In genomic region chr11:86938900-86939880, GRCh38 we compare ENCODE assay signal across 8 cellular contexts. TPM values are rescaled to one million over a fixed set of nuclear protein-coding genes. Genes with fewer than 3 reads are reported as not detected.
DNase-seq lines count a peak whose midpoint lies in the region; ATAC-seq and TF ChIP-seq lines count a peak whose summit lies in the region.

No MANE protein-coding gene starts in this region.

- H3K27ac ChIP-seq in MM.1S (ENCODE audit: low read length), result no peak overlapping the region

- H3K27ac Mint-ChIP-seq in Caco-2 (ENCODE audit: unreplicated experiment), result peak overlapping the region; percentile 84

- CTCF ChIA-PET in Caco-2 (lab: Charles Lee), result interaction anchor here (0.6 to 5.8 kb wide), 18 partner anchors 15 to 482 kb away, joined by 3 to 64 read pairs (median 6); partner anchors contain the start of genes FZD4 and TMEM135

- H3K4me3 ChIP-seq in Caco-2 (ENCODE audit: low read depth, low read length) (no peak overlapping the region), MM.1S (ENCODE audit: low read length) (no peak overlapping the region), fibroblast of pulmonary artery (replicated peaks; ENCODE audit: low read depth, low read length) (no peak overlapping the region)

- H3K4me1 ChIP-seq in Caco-2 (peaks cover 51% of the 10 kb centered on the region), MM.1S (ENCODE audit: low read length) (no peaks in the 10 kb centered on the region)

- no peaks in the 10 kb centered on the region for H4K20me1 ChIP-seq in MM.1S (ENCODE audit: insufficient read depth, low read length)

- ATAC-seq in GM19468 (IDR thresholded peaks at IDR 0.05; ENCODE audit: extremely low read depth, unreplicated experiment), result peak; percentile 63

- H3K4me1 Mint-ChIP-seq in Caco-2 (ENCODE audit: low read depth, unreplicated experiment), result peaks cover 52% of the 10 kb centered on the region

- no peak overlapping the region for H2AFZ ChIP-seq in MM.1S (ENCODE audit: low read length)

- no peaks in the 10 kb centered on the region for H3K9me3 Mint-ChIP-seq in Caco-2 (ENCODE audit: unreplicated experiment)

- peaks cover 5% of the 10 kb centered on the region for H3K36me3 Mint-ChIP-seq in Caco-2 (ENCODE audit: insufficient read depth, unreplicated experiment)

- intact Hi-C loops in Caco-2 (cut with micrococcal nuclease; ENCODE audit: unreplicated experiment), result loop anchor here (1.0 to 2.0 kb wide), 6 partner anchors 14 to 482 kb away; no protein-coding TSS in a partner anchor

- no peak overlapping the region for H3K4me2 ChIP-seq in MM.1S (ENCODE audit: low read depth, low read length)

- TF ChIP-seq CTCF in Caco-2 (IDR thresholded peaks at IDR 0.05; ENCODE audit: insufficient read depth in 1 of 2, low read depth in 1 of 2, low read length in 1 of 2, severe bottlenecking in 1 of 2, unreplicated experiment in 1 of 2) (peak; percentile 79 to 83), MM.1S (IDR thresholded peaks at IDR 0.05; ENCODE audit: low read length) (peak; percentile 59), fibroblast of pulmonary artery (IDR thresholded peaks at IDR 0.05; ENCODE audit: low read length, missing control alignments) (peak; percentile 62)

- no peaks in the 10 kb centered on the region for H3K27me3 Mint-ChIP-seq in Caco-2 (ENCODE audit: insufficient read depth, unreplicated experiment)

- TSS peak; percentile 54 for BruUV-seq in Caco-2 (replicated peaks; lab: Mats Ljungman, UMichigan)

- H3K9ac ChIP-seq in MM.1S (ENCODE audit: low read length), result no peak overlapping the region

- no peaks in the 10 kb centered on the region for H3K9me2 ChIP-seq in MM.1S (replicated peaks; ENCODE audit: insufficient read depth, low read length)

- H3K27me3 ChIP-seq in Caco-2 (replicated peaks; ENCODE audit: control insufficient read depth, insufficient read depth, low read length), result no peaks in the 10 kb centered on the region
- H3K27me3 ChIP-seq in MM.1S (replicated peaks; ENCODE audit: insufficient read depth, low read length), result no peaks in the 10 kb centered on the region

- H3K9me3 ChIP-seq in Caco-2 (no peaks in the 10 kb centered on the region), MM.1S (replicated peaks; ENCODE audit: insufficient read depth, low read length) (no peaks in the 10 kb centered on the region)

- DNase-seq in Caco-2, result peak in 1 of 2 experiments; percentile 75
- peak; percentile 41 for DNase-seq in MM.1S
- peak; percentile 58 for DNase-seq in SKM-1 treated with dmso at 0.1 percent for 144 hours (lab: John Stamatoyannopoulos, UW; ENCODE audit: unreplicated experiment)
- peak; percentile 80 for DNase-seq in fibroblast of pulmonary artery (ENCODE audit: low read depth)
- DNase-seq in renal cortical epithelial cell (ENCODE audit: low read depth), result peak; percentile 74
- DNase-seq in effector CD8-positive, alpha-beta T cell (lab: John Stamatoyannopoulos, UW), result no peak
- DNase-seq in mucosa of gallbladder (ENCODE audit: low spot score), result no peak

- no peaks in the 10 kb centered on the region; the same call in 1 of the 2 replicates for H3K36me3 ChIP-seq in Caco-2 (ENCODE audit: control insufficient read depth, insufficient read depth, low read length)
- H3K36me3 ChIP-seq in MM.1S (replicated peaks; ENCODE audit: insufficient read depth, low read length), result no peaks in the 10 kb centered on the region

- POLR2A ChIA-PET in Caco-2 (lab: Charles Lee), result interaction anchor here (0.6 to 1.2 kb wide), 5 partner anchors 16 to 204 kb away, joined by 3 to 5 read pairs (median 3); partner anchors contain the start of genes FZD4 and TMEM135

- H3F3A ChIP-seq in MM.1S (ENCODE audit: insufficient read depth, low read length), result no peaks in the 10 kb centered on the region

- H3K79me2 ChIP-seq in MM.1S (ENCODE audit: low read length), result no peaks in the 10 kb centered on the region

- peak overlapping the region; percentile 60 for H3K4me3 Mint-ChIP-seq in Caco-2 (ENCODE audit: unreplicated experiment)

RNA-seq across cellular contexts. Expression of gene FZD4, which starts 16.0 kb away (rescaled TPM):
- total RNA-seq in Caco-2 (2022), result 60.6 and 78.4 TPM in 2 replicates
- 2.8 and 6.8 TPM in 2 replicates for total RNA-seq in renal cortical epithelial cell
- 18.2 TPM for total RNA-seq in mucosa of gallbladder

Comparison
In these comparisons a context has a peak if more than half of its experiments do, and no peak if none do; other contexts are left out.
1. DNase-seq: peak in MM.1S (single experiment), SKM-1 treated with dmso at 0.1 percent for 144 hours (single experiment), fibroblast of pulmonary artery (single experiment) and renal cortical epithelial cell (single experiment); none in effector CD8-positive, alpha-beta T cell (single experiment) and mucosa of gallbladder (single experiment).
2. Peak in every context shown above with its lines, with median percentiles within 50 percentile points of each other: CTCF ChIP-seq.